Comparison of ENCODE assay signal across 23 cellular contexts in the genomic region with DNA sequence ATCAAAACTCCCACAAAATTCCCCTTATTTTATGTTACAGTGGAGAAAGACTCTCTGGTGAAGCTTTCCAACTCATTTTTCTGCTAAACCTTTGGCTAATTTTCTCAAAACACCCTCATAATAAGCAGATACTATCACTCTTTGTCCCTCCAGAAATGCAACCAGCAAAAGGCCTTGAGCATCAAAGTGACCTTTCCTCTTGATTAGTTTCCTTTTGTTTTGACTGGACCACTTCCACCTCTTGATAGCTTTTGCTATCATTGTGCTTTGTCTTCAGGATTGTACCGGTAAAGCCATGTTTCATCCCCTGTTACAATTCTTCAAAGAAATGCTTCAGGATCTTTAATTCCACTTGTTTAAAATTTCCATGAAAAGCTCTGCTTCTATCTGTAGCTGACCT.
"Had no signal": no experiment of that assay in that cellular context is flagged by ENCODE, and none has a peak within 500 bp of the region (broad histone marks: within the 10 kb centered on the region; RNA-seq: fewer than 3 reads in every experiment).

No MANE protein-coding gene starts in this region.

- H3K4me1 ChIP-seq: heart left ventricle, psoas muscle, spleen, testis, tibial nerve, upper lobe of right lung, vagina had no signal

- H3K4me3 ChIP-seq: dorsolateral prefrontal cortex, heart left ventricle, lung, psoas muscle, spleen, testis, tibial nerve, upper lobe of right lung, vagina had no signal

- H3K27me3 ChIP-seq: dorsolateral prefrontal cortex, heart left ventricle, spleen, testis, tibial nerve, upper lobe of right lung, vagina had no signal

- H3K27ac Mint-ChIP-seq: natural killer cell treated with Interleukin-12 subunit alpha and Interleukin-12 subunit beta and Interleukin-15 and Interleukin-18, amount 100 ng/mL, for 72 hours; stimulated activated memory B cell treated with anti-CD40 and anti-IgM and Interleukin-4, amounts not matched to agents 10 μg/mL and 1 μg/mL and 100 μg/mL, for 72 hours; stimulated activated naive CD8-positive, alpha-beta T cell treated with anti-CD3 and anti-CD28 coated beads, Interleukin-15, Interleukin-2, amounts not matched to agents 100 ng/mL and 50 ng/mL, for 24 hours had no signal

- DNase-seq: dorsolateral prefrontal cortex; effector CD8-positive, alpha-beta T cell; heart left ventricle; hippocampal formation; left colon; left ventricle myocardium superior; mesenchymal stem cell; midbrain; psoas muscle; spleen; stimulated activated CD4-positive, alpha-beta T cell treated with anti-CD3 and anti-CD28 coated beads, Interleukin-15, amount 100 ng/mL, for 24 hours; stimulated activated CD4-positive, alpha-beta T cell treated with anti-CD3 and anti-CD28 coated beads, Interleukin-1b, Interleukin-23, amount 100 ng/mL, for 48 hours; stimulated activated CD4-positive, alpha-beta T cell treated with anti-CD3 and anti-CD28 coated beads, Interleukin-4, amount 100 ng/mL, for 24 hours; testis; upper lobe of right lung had no signal

- FAIRE-seq: frontal cortex had no signal

- ATAC-seq: heart left ventricle; left colon; left ventricle myocardium superior; natural killer cell treated with Interleukin-12 subunit alpha and Interleukin-12 subunit beta and Interleukin-15 and Interleukin-18, amount 100 ng/mL, for 72 hours; psoas muscle; sciatic nerve; stimulated activated memory B cell treated with anti-CD40 and anti-IgM and Interleukin-4, amounts not matched to agents 10 μg/mL and 1 μg/mL and 100 μg/mL, for 72 hours; upper lobe of right lung had no signal

- H3K4me3 Mint-ChIP-seq: natural killer cell treated with Interleukin-12 subunit alpha and Interleukin-12 subunit beta and Interleukin-15 and Interleukin-18, amount 100 ng/mL, for 72 hours; stimulated activated memory B cell treated with anti-CD40 and anti-IgM and Interleukin-4, amounts not matched to agents 10 μg/mL and 1 μg/mL and 100 μg/mL, for 72 hours; stimulated activated naive CD8-positive, alpha-beta T cell treated with anti-CD3 and anti-CD28 coated beads, Interleukin-15, Interleukin-2, amounts not matched to agents 100 ng/mL and 50 ng/mL, for 24 hours had no signal

- H3K9me3 Mint-ChIP-seq: natural killer cell treated with Interleukin-12 subunit alpha and Interleukin-12 subunit beta and Interleukin-15 and Interleukin-18, amount 100 ng/mL, for 72 hours; stimulated activated memory B cell treated with anti-CD40 and anti-IgM and Interleukin-4, amounts not matched to agents 10 μg/mL and 1 μg/mL and 100 μg/mL, for 72 hours; stimulated activated naive CD8-positive, alpha-beta T cell treated with anti-CD3 and anti-CD28 coated beads, Interleukin-15, Interleukin-2, amounts not matched to agents 100 ng/mL and 50 ng/mL, for 24 hours had no signal

- H3K36me3 ChIP-seq: heart left ventricle, spleen, tibial nerve, upper lobe of right lung, vagina had no signal

- H3K4me1 Mint-ChIP-seq: stimulated activated memory B cell treated with anti-CD40 and anti-IgM and Interleukin-4, amounts not matched to agents 10 μg/mL and 1 μg/mL and 100 μg/mL, for 72 hours had no signal

- H3K9me3 ChIP-seq: heart left ventricle, psoas muscle, spleen, testis, tibial nerve, upper lobe of right lung, vagina had no signal

- H3K27ac ChIP-seq: dorsolateral prefrontal cortex, heart left ventricle, psoas muscle, spleen, testis, tibial nerve, upper lobe of right lung, vagina had no signal

- H3K36me3 Mint-ChIP-seq: natural killer cell treated with Interleukin-12 subunit alpha and Interleukin-12 subunit beta and Interleukin-15 and Interleukin-18, amount 100 ng/mL, for 72 hours; stimulated activated memory B cell treated with anti-CD40 and anti-IgM and Interleukin-4, amounts not matched to agents 10 μg/mL and 1 μg/mL and 100 μg/mL, for 72 hours had no signal

- H3K27me3 Mint-ChIP-seq: natural killer cell treated with Interleukin-12 subunit alpha and Interleukin-12 subunit beta and Interleukin-15 and Interleukin-18, amount 100 ng/mL, for 72 hours; stimulated activated memory B cell treated with anti-CD40 and anti-IgM and Interleukin-4, amounts not matched to agents 10 μg/mL and 1 μg/mL and 100 μg/mL, for 72 hours; stimulated activated naive CD8-positive, alpha-beta T cell treated with anti-CD3 and anti-CD28 coated beads, Interleukin-15, Interleukin-2, amounts not matched to agents 100 ng/mL and 50 ng/mL, for 24 hours had no signal
